Comparison of ENCODE assay signal across 20 cellular contexts in genomic region chr2:25620077-25620476, GRCh38.
DNase-seq lines count a peak whose midpoint lies in the region; ATAC-seq and TF ChIP-seq lines count a peak whose summit lies in the region.
"Had no signal": no experiment of that assay in that cellular context is flagged by ENCODE, and none has a peak within 500 bp of the region (broad histone marks: within the 10 kb centered on the region; RNA-seq: fewer than 3 reads in every experiment).

No MANE protein-coding gene starts in this region.

- DNase-seq in KBM-7 (peak; percentile 35), NCI-H2227 treated with DMSO at 0.1 percent for 48 hours (lab: John Stamatoyannopoulos, UW) (peak; percentile 89), astrocyte of the hippocampus (ENCODE audit: low read depth, low spot score) (peak; percentile 25), SW480 (ENCODE audit: low spot score) (no peak)
- DNase-seq in stimulated activated naive CD4-positive, alpha-beta T cell (lab: John Stamatoyannopoulos, UW): no peak
- DNase-seq: activated naive CD4-positive, alpha-beta T cell treated with anti-CD3 and anti-CD28 coated beads, Interleukin-2, amount 50 U/mL, for 16 hours; aorta; effector CD8-positive, alpha-beta T cell; lower lobe of right lung; NCI-H1048; NK-92 treated with Interleukin-12 subunit alpha and Interleukin-12 subunit beta, amount 100 ng/mL, for 24 hours; occipital lobe; SK-N-SH; stimulated activated CD4-positive, alpha-beta T cell treated with anti-CD3 and anti-CD28 coated beads, Interleukin-12 subunit alpha, Interleukin-12 subunit beta, amount 100 ng/mL, for 4 hours; stimulated activated CD8-positive, alpha-beta memory T cell treated with anti-CD3 and anti-CD28 coated beads, Interleukin-4, amount 100 ng/mL, for 48 hours; T-helper 9 cell had no signal

- TF ChIP-seq CTCF in nephron (IDR thresholded peaks at IDR 0.05; ENCODE audit: unreplicated experiment in 3 of 3): no peak

- no peaks in the 10 kb centered on the region for H3K9me3 Mint-ChIP-seq in nephron

- peaks cover 37% of the 10 kb centered on the region for H3K4me1 Mint-ChIP-seq in nephron

- peak overlapping the region; percentile 42 to 91 (median 86) for H3K27ac Mint-ChIP-seq in nephron

- no peaks in the 10 kb centered on the region for H3K27me3 Mint-ChIP-seq in nephron (ENCODE audit: low read depth)

- ATAC-seq in HG02588 (IDR thresholded peaks at IDR 0.05; ENCODE audit: unreplicated experiment): no peak
- ATAC-seq in GM21390 (IDR thresholded peaks at IDR 0.05; ENCODE audit: unreplicated experiment): no peak
- ATAC-seq: K562, lower lobe of right lung had no signal

- in situ Hi-C loops in KBM-7 (cut with MboI; ENCODE audit: low pct_unique_long_range_greater_than_20kb, low sequenced_read_pairs): no loop called here

- no peak overlapping the region for H3K4me3 Mint-ChIP-seq in nephron

- H3K36me3 Mint-ChIP-seq in nephron (ENCODE audit: low read depth): peaks cover 34% of the 10 kb centered on the region

Comparison
In these comparisons a context has a peak if more than half of its experiments do, and no peak if none do; other contexts are left out.
1. DNase-seq: peak in KBM-7 (single experiment), NCI-H2227 treated with DMSO at 0.1 percent for 48 hours (single experiment) and astrocyte of the hippocampus (single experiment); none in stimulated activated naive CD4-positive, alpha-beta T cell (0 of 6) and SW480 (single experiment).